In genomic region chr2:27320958-27321543, GRCh38 we compare ENCODE assay signal across 8 cellular contexts. TPM values are rescaled to one million over a fixed set of nuclear protein-coding genes. Genes with fewer than 3 reads are reported as not detected.
A peak's percentile ranks its signal among the peaks of the same experiment; 100 is the strongest.
DNase-seq lines count a peak whose midpoint lies in the region; ATAC-seq and TF ChIP-seq lines count a peak whose summit lies in the region.

No MANE protein-coding gene starts in this region.

- H3K4me1 ChIP-seq in endodermal cell (ENCODE audit: control insufficient read depth, insufficient read depth, low read length) = no peaks in the 10 kb centered on the region

- ATAC-seq in GM21786 (IDR thresholded peaks at IDR 0.05; ENCODE audit: unreplicated experiment) = no peak
- no peak for ATAC-seq in GM18909 (IDR thresholded peaks at IDR 0.05; ENCODE audit: poor library complexity, unreplicated experiment)

- peak; percentile 14 for DNase-seq in NCI-H345 (lab: John Stamatoyannopoulos, UW)
- DNase-seq in NCI-H345 treated with DMSO at 0.1 percent for 48 hours (lab: John Stamatoyannopoulos, UW; ENCODE audit: unreplicated experiment) = no peak
- DNase-seq in OCI-M1 (lab: John Stamatoyannopoulos, UW) = peak; percentile 33
- peak; percentile 89 for DNase-seq in endodermal cell
- peak; percentile 97 for DNase-seq in myocyte (ENCODE audit: low read depth)
- DNase-seq in mesenteric fat pad (ENCODE audit: low spot score) = no peak

- peak overlapping the region; percentile 37 for H3K4me3 Mint-ChIP-seq in endodermal cell

- H3K4me1 Mint-ChIP-seq in endodermal cell = peaks cover 15% of the 10 kb centered on the region

- no peaks in the 10 kb centered on the region for H3K27me3 Mint-ChIP-seq in endodermal cell (ENCODE audit: insufficient read depth)

- H3K9me3 ChIP-seq in endodermal cell (ENCODE audit: control insufficient read depth, low read length) = no peaks in the 10 kb centered on the region

- no peak overlapping the region for H3K9ac ChIP-seq in endodermal cell (ENCODE audit: extremely low read depth, low read length, poor library complexity, severe bottlenecking)

- H3K27ac ChIP-seq in endodermal cell (ENCODE audit: low read depth, low read length) = no peak overlapping the region

- no peaks in the 10 kb centered on the region for H3K9me3 Mint-ChIP-seq in endodermal cell

- TF ChIP-seq CTCF in endodermal cell (conservative IDR thresholded peaks at IDR 0.05) = peak; percentile 78

- 66 to 84% methylated on average over 4 to 8 of the region's 8 CpGs for WGBS in endodermal cell (ENCODE audit: insufficient coverage in 1 of 2, insufficient read length in 1 of 2), 2 experiments

- no peak overlapping the region for H3K4me3 ChIP-seq in endodermal cell (ENCODE audit: low read length)

- peaks cover 7% of the 10 kb centered on the region for H3K36me3 ChIP-seq in endodermal cell (ENCODE audit: control insufficient read depth, insufficient read depth, low read length)

- H3K27me3 ChIP-seq in endodermal cell (ENCODE audit: control insufficient read depth, insufficient read depth, low read length, poor library complexity, severe bottlenecking) = no peaks in the 10 kb centered on the region

- peaks cover 3% of the 10 kb centered on the region for H3K36me3 Mint-ChIP-seq in endodermal cell (ENCODE audit: low read depth)

- peak overlapping the region; percentile 91 for H3K27ac Mint-ChIP-seq in endodermal cell

RNA-seq across cellular contexts. Expression of gene MPV17, which starts 1.8 kb away (rescaled TPM):
- total RNA-seq in endodermal cell (10 to 100 TPM; 46.6 to 59.6 TPM), myocyte (108 TPM in 2 replicates), mesenteric fat pad (61.9 TPM)
- 85.7 TPM for polyA plus RNA-seq in endodermal cell (2013, experiment 1 of 2)
- polyA plus RNA-seq in endodermal cell (2013, experiment 2 of 2) = 72.9 TPM
- 131 TPM for polyA plus RNA-seq in myocyte (2012)

RNA-seq across cellular contexts. Expression of gene UCN, which starts 12.8 kb away (rescaled TPM):
- total RNA-seq in endodermal cell (under 1 TPM; 0.59 to 0.75 TPM), myocyte (2.4 and 6.6 TPM in 2 replicates), mesenteric fat pad (1.0 TPM)
- polyA plus RNA-seq in endodermal cell (2013, experiment 1 of 2) = 0.93 TPM
- polyA plus RNA-seq in endodermal cell (2013, experiment 2 of 2) = 0.99 TPM
- polyA plus RNA-seq in myocyte (2012) = 2.2 TPM

RNA-seq across cellular contexts. Expression of gene GTF3C2, which starts 35.5 kb away (rescaled TPM):
- total RNA-seq in endodermal cell (100 to 1,000 TPM; 105 to 120 TPM), myocyte (45.8 and 46.9 TPM in 2 replicates), mesenteric fat pad (44.8 TPM)
- 95.0 TPM for polyA plus RNA-seq in endodermal cell (2013, experiment 1 of 2)
- polyA plus RNA-seq in endodermal cell (2013, experiment 2 of 2) = 86.0 TPM
- 33.9 TPM for polyA plus RNA-seq in myocyte (2012)

RNA-seq across cellular contexts. Expression of gene TRIM54, which starts 38.8 kb away (rescaled TPM):
- 1 to 10 TPM in 1 of 2 donors, under 1 TPM in 1; 0.86 to 2.2 TPM for total RNA-seq in endodermal cell
- 0.21 TPM for polyA plus RNA-seq in endodermal cell (2013, experiment 1 of 2)
- polyA plus RNA-seq in endodermal cell (2013, experiment 2 of 2) = not detected
- 74.0 and 105 TPM in 2 replicates for total RNA-seq in myocyte
- polyA plus RNA-seq in myocyte (2012) = 75.3 TPM
- not detected for total RNA-seq in mesenteric fat pad

RNA-seq across cellular contexts. Expression of gene DNAJC5G, which starts 45.8 kb away (rescaled TPM):
- total RNA-seq in endodermal cell (under 1 TPM in 1 of 2 donors, not detected in 1; 0.49 TPM), myocyte (not detected in 2 replicates), mesenteric fat pad (not detected)
- polyA plus RNA-seq in endodermal cell (2013, experiment 1 of 2) = not detected
- polyA plus RNA-seq in endodermal cell (2013, experiment 2 of 2) = not detected
- polyA plus RNA-seq in myocyte (2012) = not detected

Comparison
In these comparisons a context has a peak if more than half of its experiments do, and no peak if none do; other contexts are left out.
1. DNase-seq: peak in NCI-H345 (single experiment), OCI-M1 (single experiment), endodermal cell (single experiment) and myocyte (single experiment); none in NCI-H345 treated with DMSO at 0.1 percent for 48 hours (single experiment) and mesenteric fat pad (single experiment).